Comparison of ENCODE assay signal across 16 cellular contexts in the genomic region with DNA sequence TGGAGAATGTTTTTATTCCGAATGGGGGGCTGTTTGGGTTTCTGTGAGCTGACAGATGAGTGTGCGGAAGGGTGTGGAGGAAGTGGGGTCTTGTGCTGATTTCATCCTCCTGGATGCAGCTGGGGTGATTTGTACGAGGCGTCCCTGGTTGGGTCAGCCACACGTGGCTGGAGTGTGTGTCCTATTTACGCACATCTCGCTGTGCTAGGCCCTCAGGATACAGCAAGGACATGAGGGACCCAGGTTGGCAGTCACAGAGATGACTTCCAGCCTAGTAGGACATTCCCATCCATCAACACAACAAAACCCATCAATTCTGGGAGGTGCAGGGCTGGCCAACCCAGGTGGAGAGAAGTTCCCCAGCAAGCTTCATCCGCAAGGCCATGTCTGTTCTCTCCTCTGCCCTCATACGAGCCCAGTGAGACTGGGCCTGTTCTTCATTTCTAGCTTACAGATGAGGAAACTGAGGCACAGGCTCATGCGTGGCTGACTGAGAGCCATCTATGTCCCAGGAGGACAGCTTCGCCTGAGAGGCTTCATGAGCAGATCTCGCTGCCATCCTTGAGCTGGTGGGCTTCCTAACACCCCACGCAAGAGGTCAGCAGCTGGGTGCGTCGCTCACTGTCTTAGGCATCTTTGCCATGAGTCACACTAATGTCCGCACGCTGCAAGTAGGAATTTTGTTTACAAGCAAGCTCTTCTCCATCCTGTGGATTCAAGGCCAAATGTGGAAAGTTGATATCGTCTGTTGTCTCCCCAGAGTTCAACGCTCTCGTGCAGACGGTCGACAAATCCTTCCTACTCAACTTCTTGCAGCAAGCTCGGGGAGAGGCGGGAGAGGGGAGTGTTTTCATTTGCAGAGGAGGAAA. TPM values are rescaled to one million over a fixed set of nuclear protein-coding genes. Genes with fewer than 3 reads are reported as not detected.
A peak's percentile ranks its signal among the peaks of the same experiment; 100 is the strongest.
DNase-seq lines count a peak whose midpoint lies in the region; ATAC-seq, FAIRE-seq and TF ChIP-seq lines count a peak whose summit lies in the region.
"Had no signal": no experiment of that assay in that cellular context is flagged by ENCODE, and none has a peak within 500 bp of the region (broad histone marks: within the 10 kb centered on the region; RNA-seq: fewer than 3 reads in every experiment).

No MANE protein-coding gene starts in this region.

- H3K4me2 ChIP-seq in HepG2 (ENCODE audit: low read depth, low read length): no peak overlapping the region

- TF ChIP-seq EP300 in HepG2 (IDR thresholded peaks at IDR 0.05; ENCODE audit: low read depth in 2 of 2, low read length in 2 of 2) (no peak), HepG2 (CRISPR knock-in tag; IDR thresholded peaks at IDR 0.05; ENCODE audit: borderline replicate concordance) (no peak)

- H3K4me1 Mint-ChIP-seq in activated T-helper 2 cell treated with anti-CD3 and anti-CD28 coated beads, Interferon-gamma antibody, Interleukin-2, Interleukin-4, amounts not matched to agents 10 μg/mL and 5 μg/mL and 100 μg/mL, durations not matched to agents 14 hours and 24 hours and 36 hours (ENCODE audit: low read depth): peaks cover 17% of the 10 kb centered on the region
- H3K4me1 Mint-ChIP-seq in type B pancreatic cell (ENCODE audit: unreplicated experiment): peaks cover 12% of the 10 kb centered on the region

- peak in 1 of 2 donors; percentile 3 for TF ChIP-seq RAD21 in liver (IDR thresholded peaks at IDR 0.05)
- no peak for TF ChIP-seq RAD21 in HepG2 (CRISPR knock-in tag; IDR thresholded peaks at IDR 0.05)

- H3K27me3 Mint-ChIP-seq in activated T-helper 2 cell treated with anti-CD3 and anti-CD28 coated beads, Interferon-gamma antibody, Interleukin-2, Interleukin-4, amounts not matched to agents 10 μg/mL and 5 μg/mL and 100 μg/mL, durations not matched to agents 14 hours and 24 hours and 36 hours (ENCODE audit: low read depth): peaks cover 3% of the 10 kb centered on the region
- H3K27me3 Mint-ChIP-seq in type B pancreatic cell: peaks cover 40% of the 10 kb centered on the region

- H2AFZ ChIP-seq in HepG2 (ENCODE audit: low read length): no peak overlapping the region
- H2AFZ ChIP-seq: parathyroid adenoma had no signal

- peak overlapping the region; percentile 62 for H3K27ac Mint-ChIP-seq in activated T-helper 2 cell treated with anti-CD3 and anti-CD28 coated beads, Interferon-gamma antibody, Interleukin-2, Interleukin-4, amounts not matched to agents 10 μg/mL and 5 μg/mL and 100 μg/mL, durations not matched to agents 14 hours and 24 hours and 36 hours
- peak overlapping the region; percentile 22 for H3K27ac Mint-ChIP-seq in type B pancreatic cell
- H3K27ac Mint-ChIP-seq: activated naive CD4-positive, alpha-beta T cell treated with anti-CD3 and anti-CD28 coated beads, Interleukin-2, amount 10 ng/mL, durations not matched to agents 7 days and 5 days had no signal

- H3K4me3 ChIP-seq in liver (ENCODE audit: low read depth in 1 of 3, low read length in 3 of 3) (no peak overlapping the region), HepG2 (replicated peaks in 1 of 3; ENCODE audit: insufficient read depth in 1 of 3, low read depth in 2 of 3, low read length in 3 of 3) (no peak overlapping the region)
- H3K4me3 ChIP-seq: left ventricle myocardium inferior had no signal

- intact Hi-C loops in HepG2 (cut with micrococcal nuclease; ENCODE audit: unreplicated experiment): no loop called here
- intact Hi-C loops in activated T-helper 2 cell treated with anti-CD3 and anti-CD28 coated beads, Interferon-gamma antibody, Interleukin-2, Interleukin-4, amounts not matched to agents 10 μg/mL and 5 μg/mL and 100 μg/mL, durations not matched to agents 14 hours and 24 hours and 36 hours (cut with micrococcal nuclease): no loop called here

- H3K27me3 ChIP-seq in liver (ENCODE audit: control insufficient read depth in 4 of 4, insufficient read depth in 4 of 4, low read length in 3 of 4) (no peaks in the 10 kb centered on the region), HepG2 (ENCODE audit: control insufficient read depth in 1 of 2, insufficient read depth in 2 of 2, low read length in 2 of 2) (peaks cover 2 to 40% of the 10 kb centered on the region in 2 experiments; a peak in 3 of 5 replicates)

- no peak overlapping the region for H3K27ac ChIP-seq in liver (ENCODE audit: low read depth in 1 of 2, low read length in 2 of 2)
- H3K27ac ChIP-seq in HepG2 (ENCODE audit: extremely low read length, insufficient read depth, low read length): no peak overlapping the region
- H3K27ac ChIP-seq: left ventricle myocardium inferior, parathyroid adenoma had no signal

- no peaks in the 10 kb centered on the region for H3K9me3 Mint-ChIP-seq in activated T-helper 2 cell treated with anti-CD3 and anti-CD28 coated beads, Interferon-gamma antibody, Interleukin-2, Interleukin-4, amounts not matched to agents 10 μg/mL and 5 μg/mL and 100 μg/mL, durations not matched to agents 14 hours and 24 hours and 36 hours
- H3K9me3 Mint-ChIP-seq in type B pancreatic cell: no peaks in the 10 kb centered on the region
- H3K9me3 Mint-ChIP-seq: activated naive CD4-positive, alpha-beta T cell treated with anti-CD3 and anti-CD28 coated beads, Interleukin-2, amount 10 ng/mL, durations not matched to agents 7 days and 5 days had no signal

- no peak for TF ChIP-seq POLR2A in HepG2 (IDR thresholded peaks at IDR 0.05; ENCODE audit: insufficient read depth in 1 of 2, low read depth in 2 of 2, low read length in 2 of 2)

- no peak for DNase-seq in HepG2 (ENCODE audit: low spot score)
- DNase-seq in activated T-helper 2 cell treated with anti-CD3 and anti-CD28 coated beads, Interferon-gamma antibody, Interleukin-2, Interleukin-4, amounts not matched to agents 10 μg/mL and 5 μg/mL and 100 μg/mL, durations not matched to agents 14 hours and 24 hours and 36 hours (ENCODE audit: low spot score): no peak
- DNase-seq in islet precursor cell: peak; percentile 86
- DNase-seq in type B pancreatic cell (ENCODE audit: extremely low spot score, unreplicated experiment): no peak
- no peak for DNase-seq in cerebellar nuclear complex (lab: John Stamatoyannopoulos, UW)
- DNase-seq in DMS153 (lab: John Stamatoyannopoulos, UW): no peak
- no peak for DNase-seq in NCI-H2107 (lab: John Stamatoyannopoulos, UW)
- DNase-seq: activated naive CD4-positive, alpha-beta T cell treated with anti-CD3 and anti-CD28 coated beads, Interleukin-2, amount 10 ng/mL, durations not matched to agents 7 days and 5 days; cortex of kidney; DMS79 treated with DMSO at 0.1 percent for 48 hours; left ventricle myocardium inferior; PC-3; stimulated activated CD4-positive, alpha-beta T cell treated with anti-CD3 and anti-CD28 coated beads, Interleukin-15, amount 100 ng/mL, for 24 hours had no signal

- peaks cover 6 to 28% (median 9%) of the 10 kb centered on the region in 4 donors for H3K36me3 ChIP-seq in liver (ENCODE audit: control insufficient read depth in 4 of 4, insufficient read depth in 3 of 4, low read depth in 1 of 4, low read length in 3 of 4)
- no peaks in the 10 kb centered on the region for H3K36me3 ChIP-seq in HepG2 (replicated peaks in 1 of 2; ENCODE audit: control insufficient read depth in 1 of 2, insufficient read depth in 2 of 2, low read length in 2 of 2)
- H3K36me3 ChIP-seq: left ventricle myocardium inferior had no signal

- no peaks in the 10 kb centered on the region for H3K79me2 ChIP-seq in HepG2 (ENCODE audit: insufficient read depth, low read length)
- H3K79me2 ChIP-seq: parathyroid adenoma had no signal

- in situ Hi-C loops in HepG2 (cut with HindIII; ENCODE audit: extremely low pct_ligation_motif_present, low pct_unique_long_range_greater_than_20kb): no loop called here

- H3K4me1 ChIP-seq in liver (ENCODE audit: control insufficient read depth in 4 of 4, insufficient read depth in 4 of 4, low read length in 3 of 4): peaks cover 0 to 3% (median under 1%) of the 10 kb centered on the region in 4 donors
- H3K4me1 ChIP-seq in HepG2 (ENCODE audit: insufficient read depth, low read length): no peaks in the 10 kb centered on the region
- H3K4me1 ChIP-seq: left ventricle myocardium inferior, parathyroid adenoma had no signal

- no peak for ATAC-seq in HepG2
- ATAC-seq: HCT116, PC-3 had no signal

- CTCF ChIA-PET in HepG2 (lab: Yijun Ruan, JAX; ENCODE audit: low intra/inter-chr PET ratio, low total read pairs): no interaction called here

- TF ChIP-seq CTCF in liver (IDR thresholded peaks at IDR 0.05; ENCODE audit: low read depth, low read length, missing input control) (no peak), HepG2 (CRISPR knock-in tag; IDR thresholded peaks at IDR 0.05) (no peak), type B pancreatic cell (conservative IDR thresholded peaks at IDR 0.05) (no peak)

- H3K9me3 ChIP-seq in liver (ENCODE audit: control insufficient read depth in 4 of 4, low read length in 3 of 4): no peaks in the 10 kb centered on the region
- H3K9me3 ChIP-seq in HepG2 (ENCODE audit: low read length): no peaks in the 10 kb centered on the region
- H3K9me3 ChIP-seq: left ventricle myocardium inferior had no signal

- no peaks in the 10 kb centered on the region for H4K20me1 ChIP-seq in HepG2 (ENCODE audit: insufficient read depth, low read length)

- no peak overlapping the region for H3K4me3 Mint-ChIP-seq in activated T-helper 2 cell treated with anti-CD3 and anti-CD28 coated beads, Interferon-gamma antibody, Interleukin-2, Interleukin-4, amounts not matched to agents 10 μg/mL and 5 μg/mL and 100 μg/mL, durations not matched to agents 14 hours and 24 hours and 36 hours (ENCODE audit: low read depth)
- no peak overlapping the region for H3K4me3 Mint-ChIP-seq in type B pancreatic cell
- H3K4me3 Mint-ChIP-seq: activated naive CD4-positive, alpha-beta T cell treated with anti-CD3 and anti-CD28 coated beads, Interleukin-2, amount 10 ng/mL, durations not matched to agents 7 days and 5 days had no signal

- no peak for FAIRE-seq in HepG2 (lab: Jason Lieb, UNC)

- no TSS peak for BruUV-seq in HepG2 (replicated peaks; lab: Mats Ljungman, UMichigan)

- H3K9ac ChIP-seq in liver (ENCODE audit: low read depth in 1 of 2, low read length in 2 of 2): no peak overlapping the region
- no peak overlapping the region for H3K9ac ChIP-seq in HepG2 (ENCODE audit: insufficient read depth, low read depth, low read length)
- H3K9ac ChIP-seq: parathyroid adenoma had no signal

- H3K36me3 Mint-ChIP-seq in activated T-helper 2 cell treated with anti-CD3 and anti-CD28 coated beads, Interferon-gamma antibody, Interleukin-2, Interleukin-4, amounts not matched to agents 10 μg/mL and 5 μg/mL and 100 μg/mL, durations not matched to agents 14 hours and 24 hours and 36 hours (ENCODE audit: low read depth): peaks cover 35% of the 10 kb centered on the region
- peaks cover 3% of the 10 kb centered on the region for H3K36me3 Mint-ChIP-seq in type B pancreatic cell

- 84% methylated on average over 24 of the region's 24 CpGs for WGBS in liver
- WGBS in HepG2 (ENCODE audit: low lambda C conversion rate): 55% methylated on average over 21 of the region's 24 CpGs

- POLR2A ChIA-PET in HepG2 (lab: Yijun Ruan, JAX): no interaction called here

RNA-seq across cellular contexts. Expression of a gene that starts 24.4 kb away (rescaled TPM):
- 10 to 100 TPM; 17.1 to 25.8 TPM for total RNA-seq in liver
- polyA plus RNA-seq in liver: 1 to 10 TPM; 5.1 to 7.6 TPM
- total RNA-seq in HepG2 (2016; rRNA removed; fragmentation: Illumina TruSeq; extraction: Trizol): not detected in 2 replicates
- total RNA-seq in HepG2 (2016; cell fraction: cytosol; rRNA removed; fragmentation: Illumina TruSeq; extraction: Trizol; ENCODE audit: low read depth): not detected in 2 replicates
- total RNA-seq in HepG2 (2016; cell fraction: insoluble cytoplasmic fraction; rRNA removed; fragmentation: Illumina TruSeq; extraction: Trizol): not detected in 2 replicates
- total RNA-seq in HepG2 (2016; cell fraction: membrane; rRNA removed; fragmentation: Illumina TruSeq; extraction: Trizol): not detected in 2 replicates
- not detected in 2 replicates for total RNA-seq in HepG2 (2016; cell fraction: nucleus; rRNA removed; fragmentation: Illumina TruSeq; extraction: Trizol)
- not detected in 2 replicates for polyA plus RNA-seq in HepG2 (2011; rRNA removed)
- polyA plus RNA-seq in HepG2 (2011; cell fraction: cytosol; rRNA removed): 0.05 TPM in 1 of 2 replicates, not detected in the other
- polyA plus RNA-seq in HepG2 (2011; cell fraction: nucleus; rRNA removed): 0.28 TPM in 1 of 2 replicates, not detected in the other
- not detected in 2 replicates for polyA plus RNA-seq in HepG2 (2012)
- polyA plus RNA-seq in HepG2 (2016; cell fraction: cytosol; fragmentation: Illumina TruSeq; extraction: Trizol; ENCODE audit: low read depth): not detected in 2 replicates
- polyA plus RNA-seq in HepG2 (2016; cell fraction: insoluble cytoplasmic fraction; fragmentation: Illumina TruSeq; extraction: Trizol; ENCODE audit: low read depth): not detected in 2 replicates
- not detected in 2 replicates for polyA plus RNA-seq in HepG2 (2016; cell fraction: membrane; fragmentation: Illumina TruSeq; extraction: Trizol; ENCODE audit: low read depth)
- polyA plus RNA-seq in HepG2 (2016; cell fraction: nucleus; fragmentation: Illumina TruSeq; extraction: Trizol; ENCODE audit: insufficient read depth, low read depth): not detected in 2 replicates
- 0.61 TPM in 1 of 2 replicates, not detected in the other for polyA minus RNA-seq in HepG2 (2011; rRNA and poly(A)+ RNA removed; ENCODE audit: low replicate concordance)
- polyA minus RNA-seq in HepG2 (2011; cell fraction: cytosol; rRNA and poly(A)+ RNA removed): not detected in 2 replicates
- polyA minus RNA-seq in HepG2 (2011; cell fraction: nucleus; rRNA and poly(A)+ RNA removed): not detected in 2 replicates
- 37.8 and 40.1 TPM in 2 replicates for total RNA-seq in activated T-helper 2 cell treated with anti-CD3 and anti-CD28 coated beads, Interferon-gamma antibody, Interleukin-2, Interleukin-4, amounts not matched to agents 10 μg/mL and 5 μg/mL and 100 μg/mL, durations not matched to agents 14 hours and 24 hours and 36 hours
- total RNA-seq in type B pancreatic cell (ENCODE audit: low replicate concordance): 12.6 and 21.0 TPM in 2 replicates
- total RNA-seq: PC-3 had no signal

Comparison
In these comparisons a context has a peak if more than half of its experiments do, and no peak if none do; other contexts are left out.
1. RNA of a gene that starts 24.4 kb away (total RNA-seq): 37.8 to 40.1 TPM in activated T-helper 2 cell treated with anti-CD3 and anti-CD28 coated beads, Interferon-gamma antibody, Interleukin-2, Interleukin-4, amounts not matched to agents 10 μg/mL and 5 μg/mL and 100 μg/mL, durations not matched to agents 14 hours and 24 hours and 36 hours, 17.1 to 25.8 TPM in liver and 12.6 to 21.0 TPM in type B pancreatic cell; not detected in HepG2; every median in the first group is over 10 times any median in the second.